In genomic region chr18:2965797-2966196, GRCh38 we compare ENCODE assay signal across 16 cellular contexts. TPM values are rescaled to one million over a fixed set of nuclear protein-coding genes. Genes with fewer than 3 reads are reported as not detected.
DNase-seq lines count a peak whose midpoint lies in the region; ATAC-seq and TF ChIP-seq lines count a peak whose summit lies in the region.
"Had no signal": no experiment of that assay in that cellular context is flagged by ENCODE, and none has a peak within 500 bp of the region (broad histone marks: within the 10 kb centered on the region; RNA-seq: fewer than 3 reads in every experiment).

No MANE protein-coding gene starts in this region.

- no peak for DNase-seq in activated T-cell treated with anti-CD3 and anti-CD28 coated beads, Interleukin-2, amount 50 U/mL, for 24 hours
- DNase-seq in activated T-cell treated with anti-CD3 and anti-CD28 coated beads, Interleukin-2, amount 50 U/mL, for 48 hours = no peak
- DNase-seq in T-cell = no peak
- no peak for DNase-seq in activated naive CD8-positive, alpha-beta T cell treated with anti-CD3 and anti-CD28 coated beads, Interleukin-2, amount 50 U/mL, for 24 hours
- no peak for DNase-seq in stimulated activated effector memory CD8-positive, alpha-beta T cell treated with anti-CD3 and anti-CD28 coated beads, Interleukin-12 subunit alpha, Interleukin-12 subunit beta, amount 100 ng/mL, for 72 hours (ENCODE audit: low spot score in 2 of 2)
- no peak for DNase-seq in tibial artery
- DNase-seq in posterior cingulate gyrus = no peak
- no peak for DNase-seq in HuH-7.5 (ENCODE audit: low spot score)
- DNase-seq: activated gamma-delta T cell, KBM-7, NCI-H1417 treated with DMSO at 0.1 percent for 48 hours, NCI-H2107, NCI-H446 treated with DMSO at 0.1 percent for 48 hours, psoas muscle had no signal

- no peak for ATAC-seq in T-cell (replicated peaks in 1 of 4)
- ATAC-seq in activated naive CD8-positive, alpha-beta T cell treated with anti-CD3 and anti-CD28 coated beads, Interleukin-2, amount 50 U/mL, for 24 hours = no peak
- no peak for ATAC-seq in stimulated activated effector memory CD8-positive, alpha-beta T cell treated with anti-CD3 and anti-CD28 coated beads, Interleukin-12 subunit alpha, Interleukin-12 subunit beta, amount 100 ng/mL, for 72 hours
- ATAC-seq: psoas muscle had no signal

- no peaks in the 10 kb centered on the region for H3K9me3 ChIP-seq in tibial artery
- H3K9me3 ChIP-seq: BLaER1, psoas muscle had no signal

- no peak overlapping the region for H3K27ac ChIP-seq in tibial artery
- H3K27ac ChIP-seq: BLaER1, psoas muscle had no signal

- TF ChIP-seq CTCF in tibial artery (IDR thresholded peaks at IDR 0.05) = no peak

- no peaks in the 10 kb centered on the region for H3K9me3 Mint-ChIP-seq in activated T-cell treated with anti-CD3 and anti-CD28 coated beads, Interleukin-2, amount 50 U/mL, for 24 hours
- H3K9me3 Mint-ChIP-seq in T-cell = no peaks in the 10 kb centered on the region
- H3K9me3 Mint-ChIP-seq in activated naive CD8-positive, alpha-beta T cell treated with anti-CD3 and anti-CD28 coated beads, Interleukin-2, amount 50 U/mL, for 24 hours = no peaks in the 10 kb centered on the region
- no peaks in the 10 kb centered on the region for H3K9me3 Mint-ChIP-seq in stimulated activated effector memory CD8-positive, alpha-beta T cell treated with anti-CD3 and anti-CD28 coated beads, Interleukin-12 subunit alpha, Interleukin-12 subunit beta, amount 100 ng/mL, for 72 hours

- peaks cover 94% of the 10 kb centered on the region for H3K4me1 Mint-ChIP-seq in activated T-cell treated with anti-CD3 and anti-CD28 coated beads, Interleukin-2, amount 50 U/mL, for 24 hours (ENCODE audit: low read depth)
- peaks cover 93 to 95% (median 94%) of the 10 kb centered on the region in 3 donors for H3K4me1 Mint-ChIP-seq in T-cell
- H3K4me1 Mint-ChIP-seq in activated naive CD8-positive, alpha-beta T cell treated with anti-CD3 and anti-CD28 coated beads, Interleukin-2, amount 50 U/mL, for 24 hours = peaks cover 95% of the 10 kb centered on the region
- H3K4me1 Mint-ChIP-seq in stimulated activated effector memory CD8-positive, alpha-beta T cell treated with anti-CD3 and anti-CD28 coated beads, Interleukin-12 subunit alpha, Interleukin-12 subunit beta, amount 100 ng/mL, for 72 hours = peaks cover 85% of the 10 kb centered on the region

- H3K4me3 Mint-ChIP-seq in activated T-cell treated with anti-CD3 and anti-CD28 coated beads, Interleukin-2, amount 50 U/mL, for 24 hours = peak overlapping the region; percentile 57
- H3K4me3 Mint-ChIP-seq in T-cell = peak overlapping the region in 2 of 3 donors; percentile 51 to 75
- no peak overlapping the region for H3K4me3 Mint-ChIP-seq in activated naive CD8-positive, alpha-beta T cell treated with anti-CD3 and anti-CD28 coated beads, Interleukin-2, amount 50 U/mL, for 24 hours
- peak overlapping the region; percentile 76 for H3K4me3 Mint-ChIP-seq in stimulated activated effector memory CD8-positive, alpha-beta T cell treated with anti-CD3 and anti-CD28 coated beads, Interleukin-12 subunit alpha, Interleukin-12 subunit beta, amount 100 ng/mL, for 72 hours

- H3K4me1 ChIP-seq in tibial artery = peaks cover 0 to 76% (median 23%) of the 10 kb centered on the region in 4 donors

- H3K27me3 ChIP-seq in tibial artery = no peaks in the 10 kb centered on the region
- H3K27me3 ChIP-seq: BLaER1 had no signal

- CTCF ChIA-PET in T-cell (lab: Charles Lee) = interaction anchor here in 1 of 2 donors (1.0 to 1.3 kb wide), 2 partner anchors 20 to 280 kb away, joined by 3 to 4 read pairs; no protein-coding TSS in a partner anchor

- intact Hi-C loops in tibial artery (cut with DNase I; ENCODE audit: low total_unique reads) = no loop called here
- intact Hi-C loops in posterior cingulate gyrus (cut with DNase I) = no loop called here

- H3K27me3 Mint-ChIP-seq in activated T-cell treated with anti-CD3 and anti-CD28 coated beads, Interleukin-2, amount 50 U/mL, for 24 hours = no peaks in the 10 kb centered on the region
- no peaks in the 10 kb centered on the region for H3K27me3 Mint-ChIP-seq in T-cell
- H3K27me3 Mint-ChIP-seq in activated naive CD8-positive, alpha-beta T cell treated with anti-CD3 and anti-CD28 coated beads, Interleukin-2, amount 50 U/mL, for 24 hours = no peaks in the 10 kb centered on the region

- POLR2A ChIA-PET in T-cell (lab: Charles Lee) = no interaction called here

- peaks cover 82% of the 10 kb centered on the region for H3K36me3 Mint-ChIP-seq in activated T-cell treated with anti-CD3 and anti-CD28 coated beads, Interleukin-2, amount 50 U/mL, for 24 hours (ENCODE audit: low read depth)
- peaks cover 13% of the 10 kb centered on the region for H3K36me3 Mint-ChIP-seq in T-cell
- peaks cover 18% of the 10 kb centered on the region for H3K36me3 Mint-ChIP-seq in activated naive CD8-positive, alpha-beta T cell treated with anti-CD3 and anti-CD28 coated beads, Interleukin-2, amount 50 U/mL, for 24 hours (ENCODE audit: low read depth)
- H3K36me3 Mint-ChIP-seq in stimulated activated effector memory CD8-positive, alpha-beta T cell treated with anti-CD3 and anti-CD28 coated beads, Interleukin-12 subunit alpha, Interleukin-12 subunit beta, amount 100 ng/mL, for 72 hours = peaks cover 32% of the 10 kb centered on the region

- peak overlapping the region; percentile 100 for H3K27ac Mint-ChIP-seq in activated T-cell treated with anti-CD3 and anti-CD28 coated beads, Interleukin-2, amount 50 U/mL, for 24 hours
- peak overlapping the region; percentile 91 to 96 for H3K27ac Mint-ChIP-seq in T-cell
- H3K27ac Mint-ChIP-seq in activated naive CD8-positive, alpha-beta T cell treated with anti-CD3 and anti-CD28 coated beads, Interleukin-2, amount 50 U/mL, for 24 hours = peak overlapping the region; percentile 97
- peak overlapping the region; percentile 87 for H3K27ac Mint-ChIP-seq in stimulated activated effector memory CD8-positive, alpha-beta T cell treated with anti-CD3 and anti-CD28 coated beads, Interleukin-12 subunit alpha, Interleukin-12 subunit beta, amount 100 ng/mL, for 72 hours

- H3K4me3 ChIP-seq in tibial artery = no peak overlapping the region
- H3K4me3 ChIP-seq: BLaER1, lung, psoas muscle had no signal

- no peaks in the 10 kb centered on the region for H3K36me3 ChIP-seq in tibial artery

RNA-seq across cellular contexts. Expression of gene LPIN2, which starts 47.1 kb away (rescaled TPM):
- 100 to 1,000 TPM in 1 of 5 donors, 10 to 100 TPM in 4; 78.9 to 107 (median 88.8) TPM for total RNA-seq in T-cell
